In the genomic region with DNA sequence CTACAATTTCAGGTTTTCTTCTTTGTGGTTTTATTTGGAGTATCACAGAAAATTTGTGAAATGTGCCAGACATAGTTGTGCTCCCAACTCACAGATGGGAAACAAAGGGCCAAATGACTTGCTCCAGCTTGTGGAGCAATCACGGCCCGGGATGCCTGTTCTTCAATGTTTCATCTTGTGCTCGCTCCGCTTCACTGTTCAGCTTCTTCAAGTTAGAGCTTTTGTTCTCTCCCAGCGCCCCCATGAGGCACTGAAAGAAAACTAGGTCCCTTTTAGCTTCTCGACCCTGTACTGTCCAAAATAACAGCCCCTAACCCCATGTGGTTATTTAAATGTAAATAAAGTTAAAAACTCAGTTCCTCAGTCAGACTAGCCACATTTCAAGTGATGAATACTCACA, we compare ENCODE assay signal across 10 cellular contexts.
A peak's percentile ranks its signal among the peaks of the same experiment; 100 is the strongest.
DNase-seq lines count a peak whose midpoint lies in the region; ATAC-seq lines count a peak whose summit lies in the region.
"Had no signal": no experiment of that assay in that cellular context is flagged by ENCODE, and none has a peak within 500 bp of the region (broad histone marks: within the 10 kb centered on the region; RNA-seq: fewer than 3 reads in every experiment).

No MANE protein-coding gene starts in this region.

- ATAC-seq in HG02759 (IDR thresholded peaks at IDR 0.05; ENCODE audit: unreplicated experiment) (no peak), GM18519 (IDR thresholded peaks at IDR 0.05; ENCODE audit: low FRiP score, unreplicated experiment) (no peak)

- peak; percentile 46 for DNase-seq in H7
- peak; percentile 40 for DNase-seq in NCI-H2107 treated with DMSO at 0.1 percent for 48 hours (lab: John Stamatoyannopoulos, UW; ENCODE audit: unreplicated experiment)
- peak; percentile 63 for DNase-seq in ecto neural progenitor cell (ENCODE audit: low spot score)
- DNase-seq in midbrain (lab: John Stamatoyannopoulos, UW) = peak; percentile 44
- no peak for DNase-seq in activated naive CD4-positive, alpha-beta T cell treated with Interleukin-2 at 50 U/mL for 16 hours
- DNase-seq in DMS79 (lab: John Stamatoyannopoulos, UW) = no peak
- DNase-seq: MM.1S; stimulated activated CD4-positive, alpha-beta T cell treated with anti-CD3 and anti-CD28 coated beads, Interleukin-2, amount 100 ng/mL, for 24 hours had no signal

- no peaks in the 10 kb centered on the region for H3K36me3 ChIP-seq in H7 (replicated peaks; ENCODE audit: control insufficient read depth, insufficient read depth, low read length)

- no peak overlapping the region for H3K4me3 ChIP-seq in H7 (ENCODE audit: insufficient read depth, low read depth, low read length)

- H3K27me3 ChIP-seq in H7 (ENCODE audit: control insufficient read depth, insufficient read depth, low read length) = no peaks in the 10 kb centered on the region

Comparison
In these comparisons a context has a peak if more than half of its experiments do, and no peak if none do; other contexts are left out.
1. DNase-seq: peak in H7 (single experiment), NCI-H2107 treated with DMSO at 0.1 percent for 48 hours (single experiment), ecto neural progenitor cell (single experiment) and midbrain (single experiment); none in activated naive CD4-positive, alpha-beta T cell treated with Interleukin-2 at 50 U/mL for 16 hours (single experiment) and DMS79 (single experiment).